ENCODE assay signal across 1 cellular context in genomic region chr6:2760882-2761842, GRCh38.
TF ChIP-seq lines count a peak whose summit lies in the region.

No MANE protein-coding gene starts in this region.

TF ChIP-seq in HCT116, 20 proteins besides CTCF, POLR2A, EP300 and RAD21:
- no peak for TF ChIP-seq TCF7L2 (IDR thresholded peaks at IDR 0.05; ENCODE audit: borderline replicate concordance, extremely low read depth, insufficient read depth, insufficient read length)
- TF ChIP-seq CEBPB (IDR thresholded peaks at IDR 0.05; ENCODE audit: low read depth) = no peak
- TF ChIP-seq ZFX (IDR thresholded peaks at IDR 0.05) = no peak
- TF ChIP-seq YY1 (IDR thresholded peaks at IDR 0.05; ENCODE audit: extremely low read depth, insufficient replicate concordance, low read depth, low read length) = no peak
- TF ChIP-seq ZNF274 (IDR thresholded peaks at IDR 0.05; ENCODE audit: low read depth, low read length) = no peak
- TF ChIP-seq JUND (IDR thresholded peaks at IDR 0.05) = no peak
- TF ChIP-seq REST (IDR thresholded peaks at IDR 0.05; ENCODE audit: low read depth) = no peak
- TF ChIP-seq ELF1 (IDR thresholded peaks at IDR 0.05; ENCODE audit: borderline replicate concordance, low read depth) = no peak
